Comparison of ENCODE assay signal across 29 cellular contexts in the genomic region with DNA sequence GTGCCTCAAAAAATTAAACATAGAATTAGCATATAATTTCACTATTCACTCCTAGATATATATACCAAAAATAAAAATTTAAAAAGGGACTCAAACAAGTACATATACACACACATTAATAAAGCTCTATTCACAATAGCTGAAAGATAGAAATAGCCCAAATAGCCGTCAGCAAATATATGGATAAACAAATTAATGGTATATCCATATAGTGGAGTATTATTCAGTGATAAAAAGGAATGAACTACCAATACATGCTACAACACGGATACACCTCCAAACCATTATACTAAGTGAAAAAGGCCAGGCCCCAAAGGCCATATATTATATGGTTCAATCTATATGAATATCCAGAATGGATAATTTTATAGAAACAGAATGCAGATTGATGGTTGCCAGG.
"Had no signal": no experiment of that assay in that cellular context is flagged by ENCODE, and none has a peak within 500 bp of the region (broad histone marks: within the 10 kb centered on the region; RNA-seq: fewer than 3 reads in every experiment).

No MANE protein-coding gene starts in this region.

- H3K27ac ChIP-seq: stomach, suprapubic skin, testis, thoracic aorta, thyroid gland, tibial artery, tibial nerve, transverse colon, upper lobe of left lung, upper lobe of right lung, uterus, vagina had no signal

- H3K27me3 Mint-ChIP-seq: stimulated activated memory B cell treated with anti-CD40 and anti-IgM and Interleukin-4, amounts not matched to agents 10 μg/mL and 1 μg/mL and 100 μg/mL, for 72 hours; stimulated activated naive B cell treated with anti-CD40 and anti-IgM and Interleukin-4, amounts not matched to agents 10 μg/mL and 1 μg/mL and 100 μg/mL, for 72 hours; stimulated activated naive CD8-positive, alpha-beta T cell treated with anti-CD3 and anti-CD28 coated beads, Interleukin-15, amount 100 ng/mL, for 72 hours; stimulated activated naive CD8-positive, alpha-beta T cell treated with anti-CD3 and anti-CD28 coated beads, Interleukin-15, Interleukin-2, amounts not matched to agents 100 ng/mL and 50 ng/mL, for 24 hours; type B pancreatic cell had no signal

- H3K9me3 Mint-ChIP-seq: stimulated activated effector memory CD8-positive, alpha-beta T cell treated with anti-CD3 and anti-CD28 coated beads, Interleukin-12 subunit alpha, Interleukin-12 subunit beta, amount 100 ng/mL, for 72 hours; stimulated activated memory B cell treated with anti-CD40 and anti-IgM and Interleukin-4, amounts not matched to agents 10 μg/mL and 1 μg/mL and 100 μg/mL, for 72 hours; stimulated activated naive B cell treated with anti-CD40 and anti-IgM and Interleukin-4, amounts not matched to agents 10 μg/mL and 1 μg/mL and 100 μg/mL, for 72 hours; stimulated activated naive CD8-positive, alpha-beta T cell treated with anti-CD3 and anti-CD28 coated beads, Interleukin-15, amount 100 ng/mL, for 72 hours; stimulated activated naive CD8-positive, alpha-beta T cell treated with anti-CD3 and anti-CD28 coated beads, Interleukin-15, Interleukin-2, amounts not matched to agents 100 ng/mL and 50 ng/mL, for 24 hours; type B pancreatic cell had no signal

- H3K4me1 Mint-ChIP-seq: stimulated activated memory B cell treated with anti-CD40 and anti-IgM and Interleukin-4, amounts not matched to agents 10 μg/mL and 1 μg/mL and 100 μg/mL, for 72 hours; stimulated activated naive B cell treated with anti-CD40 and anti-IgM and Interleukin-4, amounts not matched to agents 10 μg/mL and 1 μg/mL and 100 μg/mL, for 72 hours; stimulated activated naive CD8-positive, alpha-beta T cell treated with anti-CD3 and anti-CD28 coated beads, Interleukin-15, amount 100 ng/mL, for 72 hours had no signal

- H3K4me3 ChIP-seq: stomach, suprapubic skin, testis, thoracic aorta, thyroid gland, tibial artery, tibial nerve, transverse colon, upper lobe of left lung, upper lobe of right lung, uterus, vagina had no signal

- ATAC-seq: stimulated activated effector memory CD8-positive, alpha-beta T cell treated with anti-CD3 and anti-CD28 coated beads, Interleukin-12 subunit alpha, Interleukin-12 subunit beta, amount 100 ng/mL, for 72 hours; stimulated activated memory B cell treated with anti-CD40 and anti-IgM and Interleukin-4, amounts not matched to agents 10 μg/mL and 1 μg/mL and 100 μg/mL, for 72 hours; stimulated activated naive B cell treated with anti-CD40 and anti-IgM and Interleukin-4, amounts not matched to agents 10 μg/mL and 1 μg/mL and 100 μg/mL, for 72 hours; stimulated activated naive CD8-positive, alpha-beta T cell treated with anti-CD3 and anti-CD28 coated beads, Interleukin-15, amount 100 ng/mL, for 72 hours; stimulated activated naive CD8-positive, alpha-beta T cell treated with anti-CD3 and anti-CD28 coated beads, Interleukin-15, Interleukin-2, amounts not matched to agents 100 U/mL and 50 U/mL, for 24 hours; upper lobe of right lung had no signal

- FAIRE-seq: urothelium cell line had no signal

- H3K9me3 ChIP-seq: stomach, suprapubic skin, testis, thoracic aorta, thyroid gland, tibial artery, tibial nerve, transverse colon, upper lobe of left lung, upper lobe of right lung, uterus, vagina had no signal

- DNase-seq: stimulated activated CD4-positive, alpha-beta T cell treated with anti-CD3 and anti-CD28 coated beads, Interleukin-2, amount 100 ng/mL, for 48 hours; stimulated activated CD4-positive, alpha-beta T cell treated with anti-CD3 and anti-CD28 coated beads, Interleukin-4, amount 100 ng/mL, for 1 hour; stimulated activated CD4-positive, alpha-beta T cell treated with anti-CD3 and anti-CD28 coated beads, Interleukin-4, amount 100 ng/mL, for 24 hours; stimulated activated CD4-positive, alpha-beta T cell treated with anti-CD3 and anti-CD28 coated beads, Interleukin-4, amount 100 ng/mL, for 4 hours; stimulated activated CD8-positive, alpha-beta memory T cell treated with anti-CD3 and anti-CD28 coated beads, Interleukin-4, amount 100 ng/mL, for 48 hours; stimulated activated naive B cell treated with anti-CD40 and anti-IgM and Interleukin-4, amounts not matched to agents 10 μg/mL and 1 μg/mL and 100 μg/mL, for 72 hours; stimulated activated naive CD4-positive, alpha-beta T cell; stimulated activated naive CD4-positive, alpha-beta T cell treated with Interleukin-2 at 50 U/mL for 16 hours; stimulated activated naive CD8-positive, alpha-beta T cell treated with anti-CD3 and anti-CD28 coated beads, Interleukin-15, amount 100 ng/mL, for 72 hours; stimulated activated naive CD8-positive, alpha-beta T cell treated with anti-CD3 and anti-CD28 coated beads, Interleukin-15, Interleukin-2, amounts not matched to agents 100 U/mL and 50 U/mL, for 24 hours; stomach; substantia nigra; testis; thyroid gland; tibial artery; transverse colon; trophoblast cell; upper lobe of left lung; upper lobe of right lung; uterus had no signal

- H3K27ac Mint-ChIP-seq: stimulated activated effector memory CD8-positive, alpha-beta T cell treated with anti-CD3 and anti-CD28 coated beads, Interleukin-12 subunit alpha, Interleukin-12 subunit beta, amount 100 ng/mL, for 72 hours; stimulated activated memory B cell treated with anti-CD40 and anti-IgM and Interleukin-4, amounts not matched to agents 10 μg/mL and 1 μg/mL and 100 μg/mL, for 72 hours; stimulated activated naive B cell treated with anti-CD40 and anti-IgM and Interleukin-4, amounts not matched to agents 10 μg/mL and 1 μg/mL and 100 μg/mL, for 72 hours; stimulated activated naive CD8-positive, alpha-beta T cell treated with anti-CD3 and anti-CD28 coated beads, Interleukin-15, amount 100 ng/mL, for 72 hours; stimulated activated naive CD8-positive, alpha-beta T cell treated with anti-CD3 and anti-CD28 coated beads, Interleukin-15, Interleukin-2, amounts not matched to agents 100 ng/mL and 50 ng/mL, for 24 hours; type B pancreatic cell had no signal

- H3K27me3 ChIP-seq: stomach, suprapubic skin, testis, thyroid gland, tibial artery, tibial nerve, transverse colon, upper lobe of left lung, upper lobe of right lung, uterus, vagina had no signal

- H3K36me3 ChIP-seq: stomach, suprapubic skin, thoracic aorta, thyroid gland, tibial artery, tibial nerve, transverse colon, upper lobe of left lung, upper lobe of right lung, uterus, vagina had no signal

- H3K4me1 ChIP-seq: stomach, suprapubic skin, testis, thyroid gland, tibial artery, tibial nerve, transverse colon, upper lobe of left lung, upper lobe of right lung, uterus, vagina had no signal

- H3K36me3 Mint-ChIP-seq: stimulated activated effector memory CD8-positive, alpha-beta T cell treated with anti-CD3 and anti-CD28 coated beads, Interleukin-12 subunit alpha, Interleukin-12 subunit beta, amount 100 ng/mL, for 72 hours had no signal

- H3K4me3 Mint-ChIP-seq: stimulated activated effector memory CD8-positive, alpha-beta T cell treated with anti-CD3 and anti-CD28 coated beads, Interleukin-12 subunit alpha, Interleukin-12 subunit beta, amount 100 ng/mL, for 72 hours; stimulated activated memory B cell treated with anti-CD40 and anti-IgM and Interleukin-4, amounts not matched to agents 10 μg/mL and 1 μg/mL and 100 μg/mL, for 72 hours; stimulated activated naive B cell treated with anti-CD40 and anti-IgM and Interleukin-4, amounts not matched to agents 10 μg/mL and 1 μg/mL and 100 μg/mL, for 72 hours; stimulated activated naive CD8-positive, alpha-beta T cell treated with anti-CD3 and anti-CD28 coated beads, Interleukin-15, amount 100 ng/mL, for 72 hours; stimulated activated naive CD8-positive, alpha-beta T cell treated with anti-CD3 and anti-CD28 coated beads, Interleukin-15, Interleukin-2, amounts not matched to agents 100 ng/mL and 50 ng/mL, for 24 hours; type B pancreatic cell had no signal
